ENCODE assay signal across 12 cellular contexts in genomic region chr3:17810759-17811158, GRCh38.
DNase-seq lines count a peak whose midpoint lies in the region; ATAC-seq, FAIRE-seq and TF ChIP-seq lines count a peak whose summit lies in the region.
"Had no signal": no experiment of that assay in that cellular context is flagged by ENCODE, and none has a peak within 500 bp of the region (broad histone marks: within the 10 kb centered on the region; RNA-seq: fewer than 3 reads in every experiment).

No MANE protein-coding gene starts in this region.

- POLR2A ChIA-PET in K562 (lab: Yijun Ruan, JAX), result no interaction called here

- CTCF ChIA-PET in K562 (lab: Yijun Ruan, JAX; ENCODE audit: low intra/inter-chr PET ratio), result interaction anchor here (0.7 to 1.1 kb wide), 2 partner anchors 166 to 352 kb away, joined by 3 to 5 read pairs; no protein-coding TSS in a partner anchor

- no peaks in the 10 kb centered on the region for H3K79me2 ChIP-seq in K562 (ENCODE audit: control insufficient read depth, insufficient read depth, low read length)

- no peak overlapping the region for H3K4me3 Mint-ChIP-seq in T-helper 2 cell treated with Interferon-gamma antibody and Interleukin-4, amounts not matched to agents 5 μg/mL and 100 μg/mL, for 36 hours
- H3K4me3 Mint-ChIP-seq in effector memory CD8-positive, alpha-beta T cell, result no peak overlapping the region

- no peak for TF ChIP-seq POLR2A in K562 (conservative IDR thresholded peaks at IDR 0.05)

- H3K27me3 ChIP-seq in K562 (ENCODE audit: control insufficient read depth in 2 of 2, insufficient read depth in 2 of 2, low read length in 2 of 2) (no peaks in the 10 kb centered on the region), liver (ENCODE audit: control insufficient read depth in 4 of 4, insufficient read depth in 4 of 4, low read length in 3 of 4) (no peaks in the 10 kb centered on the region)

- FAIRE-seq in D721Med (lab: Jason Lieb, UNC) (no peak), K562 (lab: Jason Lieb, UNC) (no peak), GM19239 (lab: Jason Lieb, UNC) (no peak)
- FAIRE-seq: colon had no signal

- no peaks in the 10 kb centered on the region for H3K36me3 Mint-ChIP-seq in T-helper 2 cell treated with Interferon-gamma antibody and Interleukin-4, amounts not matched to agents 5 μg/mL and 100 μg/mL, for 36 hours (ENCODE audit: low read depth)
- H3K36me3 Mint-ChIP-seq in effector memory CD8-positive, alpha-beta T cell (ENCODE audit: insufficient read depth), result no peaks in the 10 kb centered on the region

- no peak overlapping the region for H3K9ac ChIP-seq in K562 (ENCODE audit: insufficient read depth in 1 of 2, low read depth in 2 of 2, low read length in 2 of 2)
- no peak overlapping the region for H3K9ac ChIP-seq in liver (ENCODE audit: low read depth in 1 of 2, low read length in 2 of 2)

- H3K27ac ChIP-seq in K562 (ENCODE audit: extremely low read depth, low read depth, low read length), result no peak overlapping the region
- H3K27ac ChIP-seq in liver (ENCODE audit: low read depth in 1 of 2, low read length in 2 of 2), result no peak overlapping the region
- H3K27ac ChIP-seq: lower lobe of right lung had no signal

- no peaks in the 10 kb centered on the region for H3K9me3 Mint-ChIP-seq in T-helper 2 cell treated with Interferon-gamma antibody and Interleukin-4, amounts not matched to agents 5 μg/mL and 100 μg/mL, for 36 hours
- H3K9me3 Mint-ChIP-seq in effector memory CD8-positive, alpha-beta T cell, result no peaks in the 10 kb centered on the region

- H2AFZ ChIP-seq in K562 (ENCODE audit: low read depth, low read length), result no peak overlapping the region

- H3K4me1 Mint-ChIP-seq in T-helper 2 cell treated with Interferon-gamma antibody and Interleukin-4, amounts not matched to agents 5 μg/mL and 100 μg/mL, for 36 hours (ENCODE audit: low read depth), result peaks cover 6% of the 10 kb centered on the region
- H3K4me1 Mint-ChIP-seq in effector memory CD8-positive, alpha-beta T cell (ENCODE audit: low read depth in 2 of 2), result peaks cover 8 to 9% of the 10 kb centered on the region in 2 donors

- TF ChIP-seq CTCF in D721Med (IDR thresholded peaks at IDR 0.05; ENCODE audit: insufficient read depth, missing control alignments), result peak; percentile 16
- TF ChIP-seq CTCF in K562 (IDR thresholded peaks at IDR 0.05 in 2 of 3, conservative IDR thresholded peaks at IDR 0.05 in 1 of 3; ENCODE audit: insufficient read depth in 2 of 3, low read depth in 1 of 3, low read length in 3 of 3), result peak; percentile 9 to 55 (median 43); a peak in 5 of 6 replicates
- peak; percentile 45 for TF ChIP-seq CTCF in liver (IDR thresholded peaks at IDR 0.05; ENCODE audit: low read depth, low read length, missing input control)

- TF ChIP-seq EP300 in K562 (IDR thresholded peaks at IDR 0.05; ENCODE audit: low read length), result no peak

- TF ChIP-seq RAD21 in K562 (CRISPR knock-in tag; conservative IDR thresholded peaks at IDR 0.05 in 1 of 2, IDR thresholded peaks at IDR 0.05 in 1 of 2), result peak in 1 of 2 experiments; percentile 63; a peak in 3 of 4 replicates
- peak; percentile 77 to 86 for TF ChIP-seq RAD21 in liver (IDR thresholded peaks at IDR 0.05)

- intact Hi-C loops in K562 (cut with micrococcal nuclease), result no loop called here

- no peak overlapping the region for H3K27ac Mint-ChIP-seq in T-helper 2 cell treated with Interferon-gamma antibody and Interleukin-4, amounts not matched to agents 5 μg/mL and 100 μg/mL, for 36 hours
- no peak overlapping the region for H3K27ac Mint-ChIP-seq in effector memory CD8-positive, alpha-beta T cell

- H3K4me1 ChIP-seq in K562 (replicated peaks in 1 of 2; ENCODE audit: control insufficient read depth in 2 of 2, insufficient read depth in 2 of 2, low read length in 2 of 2), result peaks cover 0 to 7% of the 10 kb centered on the region in 2 experiments; a peak in 2 of 5 replicates
- no peaks in the 10 kb centered on the region for H3K4me1 ChIP-seq in liver (ENCODE audit: control insufficient read depth in 4 of 4, insufficient read depth in 4 of 4, low read length in 3 of 4)
- H3K4me1 ChIP-seq: lower lobe of right lung had no signal

- no peaks in the 10 kb centered on the region for H3K9me1 ChIP-seq in K562 (ENCODE audit: control insufficient read depth, insufficient read depth, low read length)

- in situ Hi-C loops in K562 (cut with MboI), result no loop called here

- H3K27me3 Mint-ChIP-seq in T-helper 2 cell treated with Interferon-gamma antibody and Interleukin-4, amounts not matched to agents 5 μg/mL and 100 μg/mL, for 36 hours (ENCODE audit: low read depth), result peaks cover 26% of the 10 kb centered on the region
- peaks cover 31 to 39% of the 10 kb centered on the region in 2 donors for H3K27me3 Mint-ChIP-seq in effector memory CD8-positive, alpha-beta T cell

- no peak overlapping the region for H3K4me2 ChIP-seq in K562 (ENCODE audit: insufficient read depth, low read length)

- H3K36me3 ChIP-seq in K562 (ENCODE audit: control insufficient read depth, insufficient read depth, low read length) (no peaks in the 10 kb centered on the region), liver (ENCODE audit: control insufficient read depth in 4 of 4, insufficient read depth in 3 of 4, low read depth in 1 of 4, low read length in 3 of 4) (no peaks in the 10 kb centered on the region)
- H3K36me3 ChIP-seq: lower lobe of right lung had no signal

- peak; percentile 49; the same call in 1 of the 3 replicates for ATAC-seq in K562
- ATAC-seq in effector memory CD8-positive, alpha-beta T cell (replicated peaks), result no peak
- ATAC-seq: lower lobe of right lung, Panc1 had no signal

- DNase-seq in D721Med (ENCODE audit: insufficient read length, low spot score) (no peak), HT-29 (ENCODE audit: low spot score) (peak; percentile 23), K562 (ENCODE audit: extremely low read depth in 1 of 4, low spot score in 3 of 4) (peak in 2 of 4 experiments; percentile 24 to 25), NCI-H446 (lab: John Stamatoyannopoulos, UW) (no peak), GM19239 (ENCODE audit: insufficient read length, low spot score) (no peak)
- DNase-seq in T-helper 2 cell treated with Interferon-gamma antibody and Interleukin-4, amounts not matched to agents 5 μg/mL and 100 μg/mL, for 36 hours (ENCODE audit: low spot score), result no peak
- DNase-seq in effector memory CD8-positive, alpha-beta T cell, result no peak
- DNase-seq: KG1, lower lobe of right lung had no signal

- H4K20me1 ChIP-seq in K562 (replicated peaks; ENCODE audit: control insufficient read depth, insufficient read depth, low read length), result no peaks in the 10 kb centered on the region

- no peak overlapping the region for H3K4me3 ChIP-seq in K562
- H3K4me3 ChIP-seq in liver (ENCODE audit: low read depth in 1 of 3, low read length in 3 of 3), result no peak overlapping the region
- H3K4me3 ChIP-seq: lower lobe of right lung had no signal

- BruUV-seq in K562 (replicated peaks; lab: Mats Ljungman, UMichigan), result no TSS peak

- H3K9me3 ChIP-seq in K562 (replicated peaks; ENCODE audit: control insufficient read depth, insufficient read depth, low read depth, low read length) (no peaks in the 10 kb centered on the region), liver (ENCODE audit: control insufficient read depth in 4 of 4, low read length in 3 of 4) (no peaks in the 10 kb centered on the region)
- H3K9me3 ChIP-seq: lower lobe of right lung had no signal

TF ChIP-seq in K562, 482 proteins besides CTCF, POLR2A, EP300 and RAD21:
- TF ChIP-seq KDM4B (IDR thresholded peaks at IDR 0.05; ENCODE audit: borderline replicate concordance in 2 of 2, low read depth in 1 of 2) (no peak), TCF3 (CRISPR knock-in tag; IDR thresholded peaks at IDR 0.05) (no peak), FOXK2 (conservative IDR thresholded peaks at IDR 0.05 in 1 of 2, IDR thresholded peaks at IDR 0.05 in 1 of 2; ENCODE audit: low read depth in 2 of 2) (0 out of 4 replicates have a peak, but pooled peaks of 1 of the 2 experiments have one; percentile 18), ARID2 (IDR thresholded peaks at IDR 0.05) (0 out of 2 replicates have a peak, but pooled peaks have one; percentile 7), BRD9 (IDR thresholded peaks at IDR 0.05; ENCODE audit: low read depth, partially characterized antibody) (no peak), CREM (IDR thresholded peaks at IDR 0.05; ENCODE audit: low read depth) (no peak)

TF ChIP-seq in liver, 16 proteins besides CTCF, POLR2A, EP300 and RAD21:
- TF ChIP-seq HNF4A (conservative IDR thresholded peaks at IDR 0.05), result no peak
- TF ChIP-seq EGR1 (IDR thresholded peaks at IDR 0.05; ENCODE audit: low read depth in 2 of 2), result peak in 1 of 2 donors; percentile 15
- no peak for TF ChIP-seq JUND (IDR thresholded peaks at IDR 0.05)
- TF ChIP-seq ZBTB33 (IDR thresholded peaks at IDR 0.05), result no peak
